In the genomic region with DNA sequence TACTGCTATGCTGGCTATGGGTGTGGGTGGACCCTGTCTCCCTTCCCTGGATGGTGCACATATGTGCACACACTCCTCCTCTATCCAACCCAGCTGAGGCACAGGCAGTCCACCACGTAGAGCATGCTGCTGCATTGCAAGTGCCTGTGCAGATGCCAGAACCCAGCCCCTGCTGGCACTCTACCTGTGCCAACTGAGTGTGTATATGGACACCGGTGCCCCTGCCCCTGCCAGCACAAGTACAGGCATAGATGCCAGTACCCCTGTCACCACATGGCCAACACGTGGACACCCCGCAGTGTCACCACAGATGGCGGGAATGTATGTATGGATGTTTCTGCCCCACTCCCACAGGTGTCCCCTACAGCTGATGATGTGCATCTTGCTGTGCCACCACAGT, we compare ENCODE assay signal across 27 cellular contexts.
"Had no signal": no experiment of that assay in that cellular context is flagged by ENCODE, and none has a peak within 500 bp of the region (broad histone marks: within the 10 kb centered on the region; RNA-seq: fewer than 3 reads in every experiment).

No MANE protein-coding gene starts in this region.

- FAIRE-seq: islet of Langerhans, kidney, urothelium cell line had no signal

- H3K27ac ChIP-seq: left lung, lower lobe of right lung, neutrophil, ovary, prostate gland, skin epidermis, stomach, testis, thyroid gland, transverse colon, upper lobe of left lung had no signal

- ATAC-seq: left colon; left lung; lower lobe of right lung; sciatic nerve; stimulated activated naive B cell treated with anti-CD40 and anti-IgM and Interleukin-4, amounts not matched to agents 10 μg/mL and 1 μg/mL and 100 μg/mL, for 72 hours; stimulated activated naive CD8-positive, alpha-beta T cell treated with anti-CD3 and anti-CD28 coated beads, Interleukin-15, Interleukin-2, amounts not matched to agents 100 U/mL and 50 U/mL, for 24 hours had no signal

- H3K4me1 ChIP-seq: left lung, lower lobe of right lung, prostate gland, stomach, testis, thyroid gland, transverse colon, upper lobe of left lung had no signal

- H3K9me3 ChIP-seq: left lung, neutrophil, ovary, prostate gland, testis, thyroid gland, transverse colon, upper lobe of left lung had no signal

- H3K36me3 ChIP-seq: left lung, lower lobe of right lung, neutrophil, ovary, prostate gland, stomach, thyroid gland, transverse colon, upper lobe of left lung had no signal

- H3K27me3 ChIP-seq: left lung, neutrophil, ovary, stomach, testis, thyroid gland, transverse colon, upper lobe of left lung had no signal

- H3K4me3 ChIP-seq: left lung, lower lobe of right lung, ovary, prostate gland, skin epidermis, stomach, testis, thyroid gland, transverse colon, upper lobe of left lung had no signal

- DNase-seq: hypothalamus; immature natural killer cell; kidney; left colon; left lung; lower lobe of right lung; mammary epithelial cell; mesenchymal stem cell; ovary; retina; stimulated activated CD4-positive, alpha-beta T cell treated with anti-CD3 and anti-CD28 coated beads, Interleukin-12 subunit alpha, Interleukin-12 subunit beta, amount 100 ng/mL, for 4 hours; stimulated activated CD4-positive, alpha-beta T cell treated with anti-CD3 and anti-CD28 coated beads, Interleukin-15, amount 100 ng/mL, for 24 hours; stimulated activated CD4-positive, alpha-beta T cell treated with anti-CD3 and anti-CD28 coated beads, Interleukin-2, amount 100 ng/mL, for 24 hours; stimulated activated CD4-positive, alpha-beta T cell treated with anti-CD3 and anti-CD28 coated beads, Interleukin-4, amount 100 ng/mL, for 1 hour; stimulated activated naive B cell treated with anti-CD40 and anti-IgM and Interleukin-4, amounts not matched to agents 10 μg/mL and 1 μg/mL and 100 μg/mL, for 72 hours; stimulated activated naive CD8-positive, alpha-beta T cell treated with anti-CD3 and anti-CD28 coated beads, Interleukin-15, Interleukin-2, amounts not matched to agents 100 U/mL and 50 U/mL, for 24 hours; stomach; testis; thyroid gland; transverse colon; upper lobe of left lung had no signal
